ENCODE assay signal across 13 cellular contexts in the genomic region with DNA sequence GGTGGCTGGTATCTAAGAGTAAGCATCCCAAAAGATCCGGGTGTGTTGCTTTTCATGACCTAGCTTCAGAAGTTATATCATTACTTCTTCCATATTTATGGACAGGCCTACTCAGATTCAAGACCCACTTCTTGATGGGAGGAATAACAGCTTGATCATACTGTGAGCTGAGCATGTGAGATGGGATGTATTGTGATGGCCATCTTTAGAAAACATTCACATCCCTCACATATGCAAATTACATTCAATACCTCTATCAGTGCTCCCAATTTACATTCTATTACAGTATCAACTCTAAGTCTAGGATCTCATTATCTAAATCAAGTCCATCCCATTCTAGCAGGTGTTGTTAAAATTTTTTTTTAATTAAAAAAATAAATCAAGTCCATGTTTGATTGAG.
DNase-seq lines count a peak whose midpoint lies in the region; ATAC-seq and TF ChIP-seq lines count a peak whose summit lies in the region.
"Had no signal": no experiment of that assay in that cellular context is flagged by ENCODE, and none has a peak within 500 bp of the region (broad histone marks: within the 10 kb centered on the region; RNA-seq: fewer than 3 reads in every experiment).

No MANE protein-coding gene starts in this region.

- no peak overlapping the region for H3K23ac ChIP-seq in H9 (ENCODE audit: insufficient read length, low read depth, low read length)

- H3K36me3 Mint-ChIP-seq in H9 (ENCODE audit: insufficient read depth in 1 of 3, low read depth in 3 of 3), result peaks cover 0 to 5% (median 0%) of the 10 kb centered on the region in 3 experiments; a peak in 2 of 7 replicates

- H3K9me2 ChIP-seq in PC-9 (ENCODE audit: insufficient read depth), result no peaks in the 10 kb centered on the region

- H3K27me3 Mint-ChIP-seq in H9 (ENCODE audit: low read depth), result no peaks in the 10 kb centered on the region
- H3K27me3 Mint-ChIP-seq: CD4-positive, CD25-positive, alpha-beta regulatory T cell had no signal

- no peak for DNase-seq in H9
- DNase-seq in PC-9, result no peak
- no peak for DNase-seq in NCI-H2107 treated with DMSO at 0.1 percent for 48 hours (lab: John Stamatoyannopoulos, UW; ENCODE audit: unreplicated experiment)
- DNase-seq: Calu3; CD4-positive, CD25-positive, alpha-beta regulatory T cell; DMS79; KG1 had no signal

- WGBS in H9 (ENCODE audit: extremely low coverage, insufficient read length, low lambda C conversion rate), result no CpG with 5 or more reads among the region's 1 CpG

- ATAC-seq in GM18861 (IDR thresholded peaks at IDR 0.05; ENCODE audit: unreplicated experiment) (no peak), HG02610 (IDR thresholded peaks at IDR 0.05; ENCODE audit: unreplicated experiment) (no peak), GM21737 (IDR thresholded peaks at IDR 0.05; ENCODE audit: unreplicated experiment) (no peak)

- H3K14ac ChIP-seq in H9 (ENCODE audit: insufficient read depth, low read length), result no peak overlapping the region

- no peak overlapping the region for H3K4ac ChIP-seq in H9 (ENCODE audit: low read depth, low read length)

- intact Hi-C loops in PC-9 (cut with micrococcal nuclease; ENCODE audit: unreplicated experiment), result no loop called here

- CTCF ChIA-PET in PC-9 (lab: Charles Lee), result interaction anchor here (0.6 kb wide), 1 partner anchor 538 kb away, joined by 7 read pairs; no protein-coding TSS in a partner anchor

- H2BK5ac ChIP-seq in H9 (ENCODE audit: insufficient read length, low read length), result no peak overlapping the region

- H3K56ac ChIP-seq in H9 (ENCODE audit: insufficient read length, low read depth, low read length), result no peak overlapping the region

- H2AK5ac ChIP-seq in H9 (ENCODE audit: insufficient read length, low read length), result no peak overlapping the region

- H3T11ph ChIP-seq in H9 (ENCODE audit: low read length), result no peak overlapping the region

- BruUV-seq in PC-9 (replicated peaks; lab: Mats Ljungman, UMichigan), result no TSS peak

- no peaks in the 10 kb centered on the region for H3K9me3 Mint-ChIP-seq in H9
- H3K9me3 Mint-ChIP-seq: CD4-positive, CD25-positive, alpha-beta regulatory T cell had no signal

- no peak overlapping the region for H2BK20ac ChIP-seq in H9 (ENCODE audit: low read depth, low read length, poor library complexity, severe bottlenecking)

- H3K4me1 ChIP-seq in H9 (ENCODE audit: insufficient read depth, low read length), result peaks cover 9% of the 10 kb centered on the region; the same call in 1 of the 2 replicates
- peaks cover 33% of the 10 kb centered on the region for H3K4me1 ChIP-seq in PC-9 (replicated peaks; ENCODE audit: insufficient read depth)
- H3K4me1 ChIP-seq in iPS-18a (ENCODE audit: control insufficient read depth, low read depth, low read length), result peaks cover 45% of the 10 kb centered on the region
- H3K4me1 ChIP-seq in subcutaneous abdominal adipose tissue (ENCODE audit: control insufficient read depth in 5 of 5, insufficient read depth in 5 of 5, low read length in 5 of 5), result peaks cover 0 to 9% (median 0%) of the 10 kb centered on the region in 5 donors

- H3K27me3 ChIP-seq in H9 (ENCODE audit: insufficient read depth, low read length) (no peaks in the 10 kb centered on the region), PC-9 (ENCODE audit: insufficient read depth, low read depth) (no peaks in the 10 kb centered on the region), iPS-18a (ENCODE audit: control insufficient read depth, insufficient read depth, low read length) (no peaks in the 10 kb centered on the region), subcutaneous abdominal adipose tissue (ENCODE audit: control insufficient read depth in 5 of 5, insufficient read depth in 4 of 5, low read length in 5 of 5) (no peaks in the 10 kb centered on the region)
- H3K27me3 ChIP-seq: BLaER1 treated with 17β-estradiol and CSF1 and Interleukin-3, amounts not matched to agents 10 nM and 100 nM had no signal

- no peak overlapping the region for H4K91ac ChIP-seq in H9 (ENCODE audit: insufficient read length, low read depth, low read length)

- no peaks in the 10 kb centered on the region for H3K79me1 ChIP-seq in H9 (ENCODE audit: insufficient read depth, low read depth, low read length, poor library complexity, severe bottlenecking)

- H4K20me1 ChIP-seq in H9 (ENCODE audit: control insufficient read depth, insufficient read depth, insufficient read length) (no peaks in the 10 kb centered on the region), PC-9 (ENCODE audit: insufficient read depth) (no peaks in the 10 kb centered on the region)

- H2AFZ ChIP-seq in H9 (ENCODE audit: low read length) (no peak overlapping the region), PC-9 (no peak overlapping the region)

- H3K4me3 ChIP-seq in PC-9 (no peak overlapping the region), iPS-18a (ENCODE audit: low read length) (no peak overlapping the region), subcutaneous abdominal adipose tissue (ENCODE audit: low read depth in 1 of 5, low read length in 5 of 5) (no peak overlapping the region)
- H3K4me3 ChIP-seq: BLaER1 treated with 17β-estradiol and CSF1 and Interleukin-3, amounts not matched to agents 10 nM and 100 nM had no signal

- no peaks in the 10 kb centered on the region for H3K23me2 ChIP-seq in H9 (ENCODE audit: insufficient read length, low read depth, low read length, poor library complexity, severe bottlenecking)

- peaks cover 28% of the 10 kb centered on the region for H3F3A ChIP-seq in PC-9 (ENCODE audit: insufficient read depth, low read depth)

- H3K79me2 ChIP-seq in H9 (ENCODE audit: insufficient read depth, low read length), result no peaks in the 10 kb centered on the region; the same call in 1 of the 2 replicates
- peaks cover 5% of the 10 kb centered on the region for H3K79me2 ChIP-seq in PC-9 (ENCODE audit: low read depth)

- no peak overlapping the region for H4K8ac ChIP-seq in H9 (replicated peaks; ENCODE audit: insufficient read length, low read depth, low read length)

- no peak for TF ChIP-seq CTCF in H9 (conservative IDR thresholded peaks at IDR 0.05)
- no peak for TF ChIP-seq CTCF in PC-9 (conservative IDR thresholded peaks at IDR 0.05)

- no peaks in the 10 kb centered on the region for H3K9me3 ChIP-seq in H9 (ENCODE audit: control insufficient read depth, low read depth, low read length)
- no peaks in the 10 kb centered on the region for H3K9me3 ChIP-seq in PC-9 (ENCODE audit: insufficient read depth, low read depth)
- H3K9me3 ChIP-seq in iPS-18a (ENCODE audit: control insufficient read depth, low read depth, low read length), result no peaks in the 10 kb centered on the region
- no peaks in the 10 kb centered on the region for H3K9me3 ChIP-seq in subcutaneous abdominal adipose tissue (ENCODE audit: control insufficient read depth in 5 of 5, low read length in 5 of 5)
- H3K9me3 ChIP-seq: BLaER1 treated with 17β-estradiol and CSF1 and Interleukin-3, amounts not matched to agents 10 nM and 100 nM had no signal

- no peak overlapping the region for H2BK12ac ChIP-seq in H9 (ENCODE audit: insufficient read length, low read depth, low read length)

- no peak overlapping the region for H3K18ac ChIP-seq in H9 (ENCODE audit: insufficient read length, low read depth, low read length)

- POLR2A ChIA-PET in PC-9 (lab: Charles Lee; ENCODE audit: unreplicated experiment), result interaction anchor here (0.6 kb wide), 1 partner anchor 32 kb away, joined by 10 read pairs; no protein-coding TSS in a partner anchor

- H3K36me3 ChIP-seq in PC-9 (ENCODE audit: low read depth) (0 out of 2 replicates have a peak, but pooled peaks cover 6% of the 10 kb centered on the region), iPS-18a (ENCODE audit: control insufficient read depth, low read depth, low read length) (no peaks in the 10 kb centered on the region), subcutaneous abdominal adipose tissue (ENCODE audit: control insufficient read depth in 5 of 5, insufficient read depth in 5 of 5, low read length in 5 of 5) (peaks cover 0 to 4% (median 0%) of the 10 kb centered on the region in 5 donors)

- H3K4me1 Mint-ChIP-seq in H9, result peaks cover 44 to 58% of the 10 kb centered on the region in 2 experiments

- H3K9ac ChIP-seq in H9 (ENCODE audit: extremely low read depth, insufficient read length, low read length) (no peak overlapping the region), iPS-18a (ENCODE audit: low read length) (peak overlapping the region; percentile 17), subcutaneous abdominal adipose tissue (ENCODE audit: low read length in 5 of 5) (no peak overlapping the region)
- H3K9ac ChIP-seq: BLaER1 treated with 17β-estradiol and CSF1 and Interleukin-3, amounts not matched to agents 10 nM and 100 nM had no signal

- H3K4me3 Mint-ChIP-seq in H9, result peak overlapping the region in 1 of 2 experiments; percentile 50; a peak in 1 of 5 replicates
- H3K4me3 Mint-ChIP-seq: CD4-positive, CD25-positive, alpha-beta regulatory T cell had no signal

- no peak overlapping the region for H4K5ac ChIP-seq in H9 (ENCODE audit: insufficient read length, low read depth, low read length)

- peak overlapping the region; percentile 16 for H3K4me2 ChIP-seq in H9 (ENCODE audit: insufficient read depth, insufficient read length, low read length)
- no peak overlapping the region for H3K4me2 ChIP-seq in PC-9
- H3K4me2 ChIP-seq: BLaER1 treated with 17β-estradiol and CSF1 and Interleukin-3, amounts not matched to agents 10 nM and 100 nM had no signal

- no peak overlapping the region for H2BK15ac ChIP-seq in H9 (ENCODE audit: low read depth, low read length)

- no peak overlapping the region for H2BK120ac ChIP-seq in H9 (ENCODE audit: low read depth, low read length, poor library complexity, severe bottlenecking)

- peak overlapping the region; percentile 65 for H3K27ac ChIP-seq in H9 (ENCODE audit: insufficient read length, low read depth, low read length)
- H3K27ac ChIP-seq in PC-9, result 0 out of 2 replicates have a peak overlapping the region, but pooled peaks have one; percentile 41
- peak overlapping the region; percentile 59 for H3K27ac ChIP-seq in iPS-18a (ENCODE audit: low read length)
- peak overlapping the region; percentile 54 for H3K27ac ChIP-seq in subcutaneous abdominal adipose tissue (ENCODE audit: low read depth, low read length)
- H3K27ac ChIP-seq: BLaER1 treated with 17β-estradiol and CSF1 and Interleukin-3, amounts not matched to agents 10 nM and 100 nM had no signal

- H3K27ac Mint-ChIP-seq in H9, result peak overlapping the region in 2 of 3 experiments; percentile 35 to 92; a peak in 2 of 7 replicates
